ENCODE assay signal across 1 cellular context in genomic region chr1:93878889-93879586, GRCh38.
TF ChIP-seq lines count a peak whose summit lies in the region.

DNTTIP2 (minus strand) TSS chr1:93879206; CDS start chr1:93879148, 58 bp downstream.

TF ChIP-seq in H1, 55 proteins besides CTCF, POLR2A, EP300 and RAD21 (continued from another document):
- TF ChIP-seq E2F6 (IDR thresholded peaks at IDR 0.05) (peak; percentile 31; the same call in 1 of the 2 replicates), ASH2L (IDR thresholded peaks at IDR 0.05; ENCODE audit: low read length) (peak; percentile 85), KDM5A (IDR thresholded peaks at IDR 0.05; ENCODE audit: low read length) (peak; percentile 98), BACH1 (IDR thresholded peaks at IDR 0.05; ENCODE audit: low read length) (no peak), ATF3 (IDR thresholded peaks at IDR 0.05; ENCODE audit: insufficient read depth, low read depth, low read length) (peak; percentile 80; the same call in 1 of the 2 replicates), RBBP5 (IDR thresholded peaks at IDR 0.05; ENCODE audit: borderline replicate concordance, low read depth, low read length) (peak; percentile 82; the same call in 1 of the 2 replicates), HDAC6 (IDR thresholded peaks at IDR 0.05; ENCODE audit: low read depth, low read length) (no peak), JUND (IDR thresholded peaks at IDR 0.05; ENCODE audit: low read length) (no peak), ATF2 (IDR thresholded peaks at IDR 0.05; ENCODE audit: low read length) (peak; percentile 79; the same call in 1 of the 2 replicates), GTF2F1 (IDR thresholded peaks at IDR 0.05; ENCODE audit: borderline replicate concordance, low read depth, low read length) (peak; percentile 84), SIN3A (conservative IDR thresholded peaks at IDR 0.05 in 1 of 2, IDR thresholded peaks at IDR 0.05 in 1 of 2; ENCODE audit: low read depth in 1 of 2, low read length in 2 of 2) (peak; percentile 37 to 73; a peak in 2 of 4 replicates), EZH2 (IDR thresholded peaks at IDR 0.05; ENCODE audit: low read depth, low read length, severe bottlenecking) (no peak), CREB1 (IDR thresholded peaks at IDR 0.05) (peak; percentile 97), POU5F1 (IDR thresholded peaks at IDR 0.05; ENCODE audit: low read depth, low read length) (no peak), CHD7 (IDR thresholded peaks at IDR 0.05; ENCODE audit: insufficient replicate concordance, low read length) (no peak), TBP (IDR thresholded peaks at IDR 0.05; ENCODE audit: low read depth, low read length) (peak; percentile 95), CBX5 (IDR thresholded peaks at IDR 0.05; ENCODE audit: low read depth, low read length) (no peak), NANOG (IDR thresholded peaks at IDR 0.05; ENCODE audit: insufficient read depth, low read depth, low read length, poor library complexity, severe bottlenecking) (no peak), TEAD4 (IDR thresholded peaks at IDR 0.05; ENCODE audit: low read depth, low read length) (no peak), BCL11A (IDR thresholded peaks at IDR 0.05; ENCODE audit: low read depth in 2 of 2, low read length in 2 of 2) (no peak), RNF2 (IDR thresholded peaks at IDR 0.05; ENCODE audit: borderline replicate concordance, low read depth, low read length, missing control alignments, poor library complexity, severe bottlenecking) (no peak), SIX5 (IDR thresholded peaks at IDR 0.05; ENCODE audit: low read depth, low read length) (no peak), TAF1 (IDR thresholded peaks at IDR 0.05; ENCODE audit: low read depth, low read length) (peak; percentile 100), PHF8 (conservative IDR thresholded peaks at IDR 0.05; ENCODE audit: low read depth, low read length) (peak; percentile 93), FOSL1 (IDR thresholded peaks at IDR 0.05; ENCODE audit: insufficient read depth, low read depth, low read length) (no peak), ZNF274 (IDR thresholded peaks at IDR 0.05; ENCODE audit: borderline replicate concordance, extremely low read depth, low read length) (no peak), TCF12 (IDR thresholded peaks at IDR 0.05; ENCODE audit: low read depth, low read length) (no peak), SP1 (IDR thresholded peaks at IDR 0.05; ENCODE audit: low read depth, low read length) (no peak), HDAC2 (IDR thresholded peaks at IDR 0.05; ENCODE audit: borderline replicate concordance in 1 of 2, low read depth in 2 of 2, low read length in 2 of 2) (peak in 1 of 2 experiments; percentile 94; a peak in 1 of 4 replicates), SP4 (IDR thresholded peaks at IDR 0.05; ENCODE audit: low read length) (no peak), SRF (IDR thresholded peaks at IDR 0.05; ENCODE audit: low read depth, low read length) (peak; percentile 60), RXRA (IDR thresholded peaks at IDR 0.05; ENCODE audit: insufficient read depth, low read depth, low read length) (no peak), SP2 (IDR thresholded peaks at IDR 0.05; ENCODE audit: low read length) (no peak), JUN (IDR thresholded peaks at IDR 0.05; ENCODE audit: low read depth, low read length) (no peak), POLR2AphosphoS5 (IDR thresholded peaks at IDR 0.05; ENCODE audit: low read depth, low read length) (peak; percentile 97), USF2 (IDR thresholded peaks at IDR 0.05; ENCODE audit: low read length) (no peak), KDM4A (IDR thresholded peaks at IDR 0.05; ENCODE audit: low read depth, low read length, severe bottlenecking) (peak; percentile 97), SIRT6 (IDR thresholded peaks at IDR 0.05; ENCODE audit: low read length) (no peak), NRF1 (IDR thresholded peaks at IDR 0.05; ENCODE audit: low read depth, low read length) (0 out of 2 replicates have a peak, but pooled peaks have one; percentile 20), CTBP2 (IDR thresholded peaks at IDR 0.05; ENCODE audit: borderline replicate concordance, insufficient read depth, insufficient read length, low read length) (no peak), SUZ12 (IDR thresholded peaks at IDR 0.05; ENCODE audit: low read length) (no peak), MAX (IDR thresholded peaks at IDR 0.05) (peak; percentile 75), RFX5 (IDR thresholded peaks at IDR 0.05; ENCODE audit: borderline replicate concordance, low read depth, low read length) (no peak), GABPA (IDR thresholded peaks at IDR 0.05; ENCODE audit: borderline replicate concordance, insufficient read depth, low read length) (peak; percentile 88; the same call in 1 of the 2 replicates), YY1 (IDR thresholded peaks at IDR 0.05; ENCODE audit: low read depth, low read length) (peak; percentile 92), KDM1A (IDR thresholded peaks at IDR 0.05; ENCODE audit: borderline replicate concordance, low read length) (no peak), SAP30 (IDR thresholded peaks at IDR 0.05; ENCODE audit: insufficient read depth, insufficient replicate concordance, low read length) (peak; percentile 48), EGR1 (IDR thresholded peaks at IDR 0.05; ENCODE audit: borderline replicate concordance, low read depth, low read length) (no peak), CHD1 (IDR thresholded peaks at IDR 0.05; ENCODE audit: low read depth, low read length) (no peak), CBX8 (IDR thresholded peaks at IDR 0.05; ENCODE audit: borderline replicate concordance, low read depth, low read length) (no peak), TAF7 (optimal IDR thresholded peaks at IDR 0.05; ENCODE audit: borderline replicate concordance, low read depth, low read length) (peak; percentile 97)
